ENCODE assay signal across 8 cellular contexts in the genomic region with DNA sequence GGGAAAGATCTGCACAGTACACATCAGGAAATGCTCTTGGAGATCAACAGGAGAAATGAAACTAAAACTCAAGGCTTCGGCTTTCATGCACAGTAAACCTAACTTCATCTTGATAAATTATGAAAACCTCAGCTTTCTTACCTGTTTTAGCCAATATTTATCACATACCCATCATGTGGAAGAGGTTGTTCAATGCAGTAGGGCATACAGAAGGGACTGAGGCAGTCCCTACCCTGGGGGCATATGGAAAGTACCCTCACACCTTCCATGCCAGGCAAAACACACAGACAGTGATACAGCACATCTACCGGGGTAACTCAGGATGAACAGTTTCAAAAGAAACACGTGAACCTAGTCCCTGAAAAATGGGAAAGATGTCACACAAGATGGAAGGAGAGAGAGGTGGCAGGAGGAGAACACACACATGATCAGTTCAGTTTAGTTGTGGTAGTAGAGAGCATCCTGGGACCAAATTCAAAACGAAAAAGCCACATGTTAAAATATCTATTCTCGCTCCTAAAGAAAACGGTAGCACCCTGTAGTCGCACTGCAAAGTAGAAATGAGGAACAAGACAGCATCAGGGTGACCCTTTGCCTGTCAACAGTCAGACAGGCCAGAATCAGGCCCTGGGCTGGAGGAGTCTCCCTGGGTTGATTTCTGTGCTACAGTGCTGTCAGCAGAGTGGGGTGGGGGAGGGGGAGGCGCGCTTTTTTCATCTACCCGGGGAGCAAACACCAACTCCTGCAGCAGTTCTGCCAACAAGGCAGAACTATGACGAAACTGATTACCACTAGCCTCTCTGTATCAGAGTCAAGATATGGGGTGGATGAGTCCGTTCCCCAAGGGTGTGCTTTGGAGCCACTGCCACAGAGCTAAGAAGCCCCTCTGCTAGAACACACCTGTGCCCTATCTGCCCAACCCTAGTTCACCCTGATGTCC. TPM values are rescaled to one million over a fixed set of nuclear protein-coding genes. Genes with fewer than 3 reads are reported as not detected.
DNase-seq lines count a peak whose midpoint lies in the region; ATAC-seq, FAIRE-seq and TF ChIP-seq lines count a peak whose summit lies in the region.

No MANE protein-coding gene starts in this region.

- H3K4me3 ChIP-seq in heart left ventricle = peak overlapping the region; percentile 62 to 95 (median 86)
- peak overlapping the region; percentile 92 to 96 (median 95) for H3K4me3 ChIP-seq in keratinocyte (ENCODE audit: control insufficient read depth in 2 of 3, extremely low read depth in 1 of 3, insufficient read depth in 2 of 3, low read depth in 1 of 3, low read length in 3 of 3)

- H3K36me3 ChIP-seq in heart left ventricle (peaks cover 0 to 15% (median 11%) of the 10 kb centered on the region in 9 donors), keratinocyte (ENCODE audit: control insufficient read depth in 2 of 2, extremely low read depth in 1 of 2, insufficient read depth in 2 of 2, low read length in 2 of 2) (peaks cover 2 to 22% of the 10 kb centered on the region in 2 experiments)

- H4K20me1 ChIP-seq in keratinocyte (ENCODE audit: control insufficient read depth, extremely low read depth, insufficient read depth, low read length) = peaks cover 24% of the 10 kb centered on the region

- H3K27ac ChIP-seq in heart left ventricle (peak overlapping the region in 11 of 12 donors; percentile 41 to 99 (median 83)), keratinocyte (ENCODE audit: control insufficient read depth, insufficient read depth, low read length) (peak overlapping the region; percentile 69)

- WGBS in heart left ventricle, 4 donors = 7 to 12% (median 10%) methylated on average over 12 of the region's 12 CpGs

- dilution Hi-C loops in keratinocyte (cut with MboI; ENCODE audit: extremely low pct_ligation_motif_present, low sequenced_read_pairs) = no loop called here

- no peaks in the 10 kb centered on the region for H3K27me3 ChIP-seq in heart left ventricle
- no peaks in the 10 kb centered on the region for H3K27me3 ChIP-seq in keratinocyte (ENCODE audit: control insufficient read depth, extremely low read depth, insufficient read depth, low read length)

- peaks cover 58% of the 10 kb centered on the region for H3K79me2 ChIP-seq in keratinocyte (ENCODE audit: control insufficient read depth, insufficient read depth, low read length)

- ATAC-seq in heart left ventricle (no peak), left ventricle myocardium superior (no peak)

- H3K9me3 ChIP-seq in heart left ventricle (no peaks in the 10 kb centered on the region), keratinocyte (ENCODE audit: control insufficient read depth, low read depth, low read length) (no peaks in the 10 kb centered on the region)

- TF ChIP-seq CTCF in heart left ventricle (IDR thresholded peaks at IDR 0.05) = no peak
- no peak for TF ChIP-seq CTCF in keratinocyte (optimal IDR thresholded peaks at IDR 0.05 in 1 of 3, IDR thresholded peaks at IDR 0.05 in 1 of 3, conservative IDR thresholded peaks at IDR 0.05 in 1 of 3; ENCODE audit: extremely low read depth in 1 of 3, insufficient read depth in 2 of 3, low read length in 3 of 3)

- DNase-seq in heart left ventricle = peak in 1 of 5 donors; percentile 35
- no peak for DNase-seq in left ventricle myocardium superior
- peak; percentile 47 for DNase-seq in RPMI8226
- peak; percentile 67 for DNase-seq in astrocyte of the hippocampus (ENCODE audit: low read depth, low spot score)
- no peak for DNase-seq in keratinocyte (ENCODE audit: low read depth, low spot score)
- DNase-seq in stimulated activated CD4-positive, alpha-beta T cell treated with anti-CD3 and anti-CD28 coated beads, Interleukin-4, amount 100 ng/mL, for 1 hour = peak; percentile 39
- DNase-seq in HTR-8/SVneo (ENCODE audit: insufficient read length, low spot score) = no peak
- DNase-seq in middle frontal gyrus (ENCODE audit: extremely low spot score, low spot score) = no peak

- intact Hi-C loops in heart left ventricle (cut with DNase I) = loop anchor here in 5 of 10 donors (5.0 to 10.0 kb wide), 3 partner anchors 47 to 253 kb away; partner anchors contain the start of genes CDC45 (in 3 of the 5), UFD1 (in 3 of the 5), CLTCL1 (in 1 of the 5) and SLC25A1 (in 1 of the 5)
- intact Hi-C loops in left ventricle myocardium superior (cut with micrococcal nuclease) = no loop called here

- H3K4me2 ChIP-seq in keratinocyte (ENCODE audit: control insufficient read depth, extremely low read depth, insufficient read depth, low read depth, low read length) = peak overlapping the region; percentile 96

- TF ChIP-seq POLR2A in heart left ventricle (IDR thresholded peaks at IDR 0.05) = no peak

- no peak for FAIRE-seq in keratinocyte (lab: Jason Lieb, UNC)
- FAIRE-seq in HTR-8/SVneo (lab: Jason Lieb, UNC) = no peak

- H2AFZ ChIP-seq in keratinocyte (ENCODE audit: control insufficient read depth, low read length) = no peak overlapping the region

- H3K4me1 ChIP-seq in heart left ventricle (peaks cover 7 to 64% (median 31%) of the 10 kb centered on the region in 12 donors), keratinocyte (ENCODE audit: control insufficient read depth, extremely low read depth, insufficient read depth, low read length) (peaks cover 25% of the 10 kb centered on the region)

- peak overlapping the region; percentile 88 for H3K9ac ChIP-seq in keratinocyte (ENCODE audit: control insufficient read depth, extremely low read depth, insufficient read depth, low read length)

- H3K9me1 ChIP-seq in keratinocyte (ENCODE audit: control insufficient read depth, extremely low read depth, insufficient read depth, low read length) = peaks cover 2% of the 10 kb centered on the region

RNA-seq across cellular contexts. Expression of gene HIRA, which starts 1.3 kb away (rescaled TPM):
- total RNA-seq in heart left ventricle = 10 to 100 TPM; 13.0 to 25.4 (median 17.3) TPM
- 10 to 100 TPM in 1 of 2 donors, 1 to 10 TPM in 1; 3.7 to 17.8 TPM for polyA plus RNA-seq in heart left ventricle
- 18.2 TPM for total RNA-seq in left ventricle myocardium superior
- polyA plus RNA-seq in keratinocyte = 16.1 to 25.5 TPM (median 16.7 TPM) in 3 replicates
- polyA plus RNA-seq in keratinocyte (2011; ENCODE audit: low read depth) = 3.6 TPM
- polyA plus RNA-seq in keratinocyte (2011; cell fraction: cytosol; rRNA removed) = 17.6 and 21.9 TPM in 2 replicates
- 22.3 and 25.2 TPM in 2 replicates for polyA plus RNA-seq in keratinocyte (2011; cell fraction: nucleus; rRNA removed)
- polyA plus RNA-seq in keratinocyte (2012; ENCODE audit: low replicate concordance) = 9.7 and 22.8 TPM in 2 replicates
- 20.6 to 44.9 TPM (median 25.0 TPM) in 3 replicates for polyA minus RNA-seq in keratinocyte
- polyA minus RNA-seq in keratinocyte (2011; cell fraction: cytosol; rRNA and poly(A)+ RNA removed) = 19.4 TPM
- polyA minus RNA-seq in keratinocyte (2011; cell fraction: nucleus; rRNA and poly(A)+ RNA removed) = 13.0 and 19.4 TPM in 2 replicates

RNA-seq across cellular contexts. Expression of gene MRPL40, which starts 2.1 kb away (rescaled TPM):
- total RNA-seq in heart left ventricle (10 to 100 TPM; 39.9 to 62.7 (median 54.2) TPM), left ventricle myocardium superior (52.7 TPM)
- polyA plus RNA-seq in heart left ventricle (100 to 1,000 TPM in 1 of 2 donors, 10 to 100 TPM in 1; 42.1 to 119 TPM), keratinocyte (37.7 to 48.8 TPM (median 46.3 TPM) in 3 replicates)
- 24.1 TPM for polyA plus RNA-seq in keratinocyte (2011; ENCODE audit: low read depth)
- polyA plus RNA-seq in keratinocyte (2011; cell fraction: cytosol; rRNA removed) = 38.2 and 57.6 TPM in 2 replicates
- 16.1 and 17.9 TPM in 2 replicates for polyA plus RNA-seq in keratinocyte (2011; cell fraction: nucleus; rRNA removed)
- 31.2 and 46.6 TPM in 2 replicates for polyA plus RNA-seq in keratinocyte (2012; ENCODE audit: low replicate concordance)
- polyA minus RNA-seq in keratinocyte = 8.9 to 14.4 TPM (median 12.8 TPM) in 3 replicates
- polyA minus RNA-seq in keratinocyte (2011; cell fraction: cytosol; rRNA and poly(A)+ RNA removed) = 14.6 TPM
- polyA minus RNA-seq in keratinocyte (2011; cell fraction: nucleus; rRNA and poly(A)+ RNA removed) = 2.6 and 4.3 TPM in 2 replicates

RNA-seq across cellular contexts. Expression of gene C22orf39, which starts 17.3 kb away (rescaled TPM):
- 100 to 1,000 TPM in 2 of 9 donors, 10 to 100 TPM in 7; 39.1 to 115 (median 64.5) TPM for total RNA-seq in heart left ventricle
- 10 to 100 TPM; 43.2 to 48.7 TPM for polyA plus RNA-seq in heart left ventricle
- total RNA-seq in left ventricle myocardium superior = 68.6 TPM
- 9.1 to 13.8 TPM (median 12.3 TPM) in 3 replicates for polyA plus RNA-seq in keratinocyte
- 9.9 TPM for polyA plus RNA-seq in keratinocyte (2011; ENCODE audit: low read depth)
- 11.2 and 12.8 TPM in 2 replicates for polyA plus RNA-seq in keratinocyte (2011; cell fraction: cytosol; rRNA removed)
- 7.6 and 8.0 TPM in 2 replicates for polyA plus RNA-seq in keratinocyte (2011; cell fraction: nucleus; rRNA removed)
- 11.6 and 13.7 TPM in 2 replicates for polyA plus RNA-seq in keratinocyte (2012; ENCODE audit: low replicate concordance)
- 11.9 to 21.6 TPM (median 17.3 TPM) in 3 replicates for polyA minus RNA-seq in keratinocyte
- 12.9 TPM for polyA minus RNA-seq in keratinocyte (2011; cell fraction: cytosol; rRNA and poly(A)+ RNA removed)
- 2.1 and 5.8 TPM in 2 replicates for polyA minus RNA-seq in keratinocyte (2011; cell fraction: nucleus; rRNA and poly(A)+ RNA removed)

RNA-seq across cellular contexts. Expression of gene UFD1, which starts 48.8 kb away (rescaled TPM):
- 10 to 100 TPM; 28.7 to 51.6 (median 40.3) TPM for total RNA-seq in heart left ventricle
- 10 to 100 TPM; 50.3 to 80.5 TPM for polyA plus RNA-seq in heart left ventricle
- total RNA-seq in left ventricle myocardium superior = 44.5 TPM
- 145 to 156 TPM (median 150 TPM) in 3 replicates for polyA plus RNA-seq in keratinocyte
- polyA plus RNA-seq in keratinocyte (2011; ENCODE audit: low read depth) = 69.9 TPM
- polyA plus RNA-seq in keratinocyte (2011; cell fraction: cytosol; rRNA removed) = 145 and 168 TPM in 2 replicates
- 114 and 120 TPM in 2 replicates for polyA plus RNA-seq in keratinocyte (2011; cell fraction: nucleus; rRNA removed)
- 101 and 103 TPM in 2 replicates for polyA plus RNA-seq in keratinocyte (2012; ENCODE audit: low replicate concordance)
- polyA minus RNA-seq in keratinocyte = 134 to 151 TPM (median 143 TPM) in 3 replicates
- polyA minus RNA-seq in keratinocyte (2011; cell fraction: cytosol; rRNA and poly(A)+ RNA removed) = 51.8 TPM
- 23.7 and 46.4 TPM in 2 replicates for polyA minus RNA-seq in keratinocyte (2011; cell fraction: nucleus; rRNA and poly(A)+ RNA removed)

RNA-seq across cellular contexts. Expression of gene CDC45, which starts 49.5 kb away (rescaled TPM):
- total RNA-seq in heart left ventricle (1 to 10 TPM in 1 of 9 donors, under 1 TPM in 4, not detected in 4; 0.16 to 3.1 (median 0.32) TPM), left ventricle myocardium superior (0.67 TPM)
- polyA plus RNA-seq in heart left ventricle (under 1 TPM; 0.15 to 0.33 TPM), keratinocyte (5.2 to 22.7 TPM (median 14.3 TPM) in 3 replicates)
- polyA plus RNA-seq in keratinocyte (2011; ENCODE audit: low read depth) = 0.59 TPM
- 3.8 and 6.5 TPM in 2 replicates for polyA plus RNA-seq in keratinocyte (2011; cell fraction: cytosol; rRNA removed)
- 6.4 and 7.9 TPM in 2 replicates for polyA plus RNA-seq in keratinocyte (2011; cell fraction: nucleus; rRNA removed)
- polyA plus RNA-seq in keratinocyte (2012; ENCODE audit: low replicate concordance) = 0.31 and 12.5 TPM in 2 replicates
- polyA minus RNA-seq in keratinocyte = 2.7 to 15.9 TPM (median 13.2 TPM) in 3 replicates
- polyA minus RNA-seq in keratinocyte (2011; cell fraction: cytosol; rRNA and poly(A)+ RNA removed) = 3.6 TPM
- 1.5 and 2.4 TPM in 2 replicates for polyA minus RNA-seq in keratinocyte (2011; cell fraction: nucleus; rRNA and poly(A)+ RNA removed)

Comparison
In these comparisons a context has a peak if more than half of its experiments do, and no peak if none do; other contexts are left out.
1. DNase-seq: peak in RPMI8226 (single experiment), astrocyte of the hippocampus (single experiment) and stimulated activated CD4-positive, alpha-beta T cell treated with anti-CD3 and anti-CD28 coated beads, Interleukin-4, amount 100 ng/mL, for 1 hour (single experiment); none in left ventricle myocardium superior (single experiment), keratinocyte (single experiment), HTR-8/SVneo (single experiment) and middle frontal gyrus (single experiment).